Comparison of ENCODE assay signal across 1 cellular context in the genomic region with DNA sequence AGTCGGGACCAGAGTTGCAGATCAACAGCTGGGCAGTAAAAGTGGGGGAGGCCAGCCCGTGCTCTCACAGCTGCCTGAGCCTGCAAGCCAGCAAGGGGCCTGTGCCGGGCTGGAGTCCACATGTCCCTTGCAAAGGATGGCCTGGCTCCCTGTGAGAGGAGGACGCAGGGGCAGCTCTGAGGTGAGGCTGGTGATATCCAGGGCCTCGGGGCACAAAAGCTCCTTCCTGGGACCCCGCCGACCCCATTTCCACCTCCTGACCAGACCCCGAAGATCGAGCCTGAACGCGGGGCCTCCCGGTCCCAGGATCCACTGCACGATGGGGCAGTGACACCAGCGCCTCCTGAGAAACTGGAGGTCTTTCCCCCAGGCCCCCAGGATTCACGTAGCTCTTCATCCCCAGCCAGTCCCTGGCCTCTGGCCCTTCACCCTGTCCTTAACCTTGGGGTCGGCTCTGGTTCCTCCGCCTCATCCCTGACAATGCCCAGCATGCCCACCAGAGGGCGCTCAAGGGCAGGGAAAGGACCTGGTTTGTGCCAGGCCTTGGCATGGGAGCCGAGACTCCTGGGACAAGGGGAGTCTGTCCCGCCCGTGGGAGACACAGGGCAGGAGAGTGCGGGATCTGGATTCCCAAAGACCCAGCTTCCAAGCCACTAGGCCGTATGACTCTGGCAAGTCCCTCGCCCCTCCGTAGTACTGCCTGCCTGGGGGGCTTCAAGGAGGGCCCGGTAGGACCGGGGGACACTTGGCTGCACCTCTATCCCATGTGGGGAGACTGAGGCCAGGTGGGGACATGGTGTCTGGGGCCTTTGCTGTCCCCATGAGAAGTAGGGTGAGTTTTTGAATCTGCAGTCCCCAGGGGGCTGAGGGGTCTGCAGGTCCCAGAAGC.
A peak's percentile ranks its signal among the peaks of the same experiment; 100 is the strongest.
TF ChIP-seq lines count a peak whose summit lies in the region.

No MANE protein-coding gene starts in this region.

TF ChIP-seq in HepG2, 621 proteins besides CTCF, POLR2A, EP300 and RAD21 (continued from another document and continues in another):
- TF ChIP-seq, protein P1, sequence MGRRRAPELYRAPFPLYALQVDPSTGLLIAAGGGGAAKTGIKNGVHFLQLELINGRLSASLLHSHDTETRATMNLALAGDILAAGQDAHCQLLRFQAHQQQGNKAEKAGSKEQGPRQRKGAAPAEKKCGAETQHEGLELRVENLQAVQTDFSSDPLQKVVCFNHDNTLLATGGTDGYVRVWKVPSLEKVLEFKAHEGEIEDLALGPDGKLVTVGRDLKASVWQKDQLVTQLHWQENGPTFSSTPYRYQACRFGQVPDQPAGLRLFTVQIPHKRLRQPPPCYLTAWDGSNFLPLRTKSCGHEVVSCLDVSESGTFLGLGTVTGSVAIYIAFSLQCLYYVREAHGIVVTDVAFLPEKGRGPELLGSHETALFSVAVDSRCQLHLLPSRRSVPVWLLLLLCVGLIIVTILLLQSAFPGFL (CRISPR knock-in tag; IDR thresholded peaks at IDR 0.05): no peak
- TF ChIP-seq, protein P2, sequence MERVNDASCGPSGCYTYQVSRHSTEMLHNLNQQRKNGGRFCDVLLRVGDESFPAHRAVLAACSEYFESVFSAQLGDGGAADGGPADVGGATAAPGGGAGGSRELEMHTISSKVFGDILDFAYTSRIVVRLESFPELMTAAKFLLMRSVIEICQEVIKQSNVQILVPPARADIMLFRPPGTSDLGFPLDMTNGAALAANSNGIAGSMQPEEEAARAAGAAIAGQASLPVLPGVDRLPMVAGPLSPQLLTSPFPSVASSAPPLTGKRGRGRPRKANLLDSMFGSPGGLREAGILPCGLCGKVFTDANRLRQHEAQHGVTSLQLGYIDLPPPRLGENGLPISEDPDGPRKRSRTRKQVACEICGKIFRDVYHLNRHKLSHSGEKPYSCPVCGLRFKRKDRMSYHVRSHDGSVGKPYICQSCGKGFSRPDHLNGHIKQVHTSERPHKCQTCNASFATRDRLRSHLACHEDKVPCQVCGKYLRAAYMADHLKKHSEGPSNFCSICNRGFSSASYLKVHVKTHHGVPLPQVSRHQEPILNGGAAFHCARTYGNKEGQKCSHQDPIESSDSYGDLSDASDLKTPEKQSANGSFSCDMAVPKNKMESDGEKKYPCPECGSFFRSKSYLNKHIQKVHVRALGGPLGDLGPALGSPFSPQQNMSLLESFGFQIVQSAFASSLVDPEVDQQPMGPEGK (CRISPR knock-in tag; IDR thresholded peaks at IDR 0.05): 0 out of 2 replicates have a peak, but pooled peaks have one; percentile 15
- TF ChIP-seq SP5 (CRISPR knock-in tag; IDR thresholded peaks at IDR 0.05; ENCODE audit: borderline replicate concordance, low read depth) (no peak), HNRNPK (IDR thresholded peaks at IDR 0.05; ENCODE audit: low read depth, low read length, poor library complexity, severe bottlenecking) (no peak), SALL1 (CRISPR knock-in tag; IDR thresholded peaks at IDR 0.05) (peak; percentile 29; the same call in 1 of the 2 replicates), ARNT2 (CRISPR knock-in tag; IDR thresholded peaks at IDR 0.05; ENCODE audit: low read depth) (peak; percentile 55; the same call in 1 of the 2 replicates), AHR (CRISPR knock-in tag; IDR thresholded peaks at IDR 0.05) (0 out of 2 replicates have a peak, but pooled peaks have one; percentile 33), ZNF230 (CRISPR knock-in tag; IDR thresholded peaks at IDR 0.05) (no peak), NR2F6 (IDR thresholded peaks at IDR 0.05) (no peak; the same call in 1 of the 2 replicates), NR2F6 (CRISPR knock-in tag; IDR thresholded peaks at IDR 0.05) (peak; percentile 33; the same call in 1 of the 2 replicates), GATAD2A (CRISPR knock-in tag; IDR thresholded peaks at IDR 0.05) (peak; percentile 19; the same call in 1 of the 2 replicates), XRCC5 (optimal IDR thresholded peaks at IDR 0.05; ENCODE audit: low read length) (peak; percentile 55), ZNF605 (CRISPR knock-in tag; IDR thresholded peaks at IDR 0.05) (no peak), STAG1 (CRISPR knock-in tag; IDR thresholded peaks at IDR 0.05) (peak; percentile 98), MIER2 (CRISPR knock-in tag; IDR thresholded peaks at IDR 0.05) (no peak), ZNF207 (IDR thresholded peaks at IDR 0.05; ENCODE audit: borderline replicate concordance) (no peak), SMC3 (IDR thresholded peaks at IDR 0.05; ENCODE audit: low read length) (peak; percentile 68), ZNF703 (CRISPR knock-in tag; IDR thresholded peaks at IDR 0.05; ENCODE audit: borderline replicate concordance) (no peak), HNRNPL (IDR thresholded peaks at IDR 0.05; ENCODE audit: low read depth, low read length) (peak; percentile 82), ZNF749 (CRISPR knock-in tag; IDR thresholded peaks at IDR 0.05; ENCODE audit: borderline replicate concordance) (no peak), RXRA (CRISPR knock-in tag; IDR thresholded peaks at IDR 0.05) (peak; percentile 79), TOE1 (CRISPR knock-in tag; IDR thresholded peaks at IDR 0.05) (no peak), ZNF225 (CRISPR knock-in tag; IDR thresholded peaks at IDR 0.05) (0 out of 2 replicates have a peak, but pooled peaks have one; percentile 18), BRD4 (CRISPR knock-in tag; IDR thresholded peaks at IDR 0.05) (0 out of 2 replicates have a peak, but pooled peaks have one; percentile 23), ZNF776 (CRISPR knock-in tag; IDR thresholded peaks at IDR 0.05) (no peak), ZSCAN29 (CRISPR knock-in tag; conservative IDR thresholded peaks at IDR 0.05) (no peak)
- TF ChIP-seq, protein P3, sequence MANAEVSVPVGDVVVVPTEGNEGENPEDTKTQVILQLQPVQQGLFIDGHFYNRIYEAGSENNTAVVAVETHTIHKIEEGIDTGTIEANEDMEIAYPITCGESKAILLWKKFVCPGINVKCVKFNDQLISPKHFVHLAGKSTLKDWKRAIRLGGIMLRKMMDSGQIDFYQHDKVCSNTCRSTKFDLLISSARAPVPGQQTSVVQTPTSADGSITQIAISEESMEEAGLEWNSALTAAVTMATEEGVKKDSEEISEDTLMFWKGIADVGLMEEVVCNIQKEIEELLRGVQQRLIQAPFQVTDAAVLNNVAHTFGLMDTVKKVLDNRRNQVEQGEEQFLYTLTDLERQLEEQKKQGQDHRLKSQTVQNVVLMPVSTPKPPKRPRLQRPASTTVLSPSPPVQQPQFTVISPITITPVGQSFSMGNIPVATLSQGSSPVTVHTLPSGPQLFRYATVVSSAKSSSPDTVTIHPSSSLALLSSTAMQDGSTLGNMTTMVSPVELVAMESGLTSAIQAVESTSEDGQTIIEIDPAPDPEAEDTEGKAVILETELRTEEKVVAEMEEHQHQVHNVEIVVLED (CRISPR knock-in tag; IDR thresholded peaks at IDR 0.05; ENCODE audit: borderline replicate concordance): no peak
- TF ChIP-seq, protein P4, sequence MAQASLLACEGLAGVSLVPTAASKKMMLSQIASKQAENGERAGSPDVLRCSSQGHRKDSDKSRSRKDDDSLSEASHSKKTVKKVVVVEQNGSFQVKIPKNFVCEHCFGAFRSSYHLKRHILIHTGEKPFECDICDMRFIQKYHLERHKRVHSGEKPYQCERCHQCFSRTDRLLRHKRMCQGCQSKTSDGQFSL (CRISPR knock-in tag; IDR thresholded peaks at IDR 0.05): peak; percentile 61
- TF ChIP-seq, protein P5, sequence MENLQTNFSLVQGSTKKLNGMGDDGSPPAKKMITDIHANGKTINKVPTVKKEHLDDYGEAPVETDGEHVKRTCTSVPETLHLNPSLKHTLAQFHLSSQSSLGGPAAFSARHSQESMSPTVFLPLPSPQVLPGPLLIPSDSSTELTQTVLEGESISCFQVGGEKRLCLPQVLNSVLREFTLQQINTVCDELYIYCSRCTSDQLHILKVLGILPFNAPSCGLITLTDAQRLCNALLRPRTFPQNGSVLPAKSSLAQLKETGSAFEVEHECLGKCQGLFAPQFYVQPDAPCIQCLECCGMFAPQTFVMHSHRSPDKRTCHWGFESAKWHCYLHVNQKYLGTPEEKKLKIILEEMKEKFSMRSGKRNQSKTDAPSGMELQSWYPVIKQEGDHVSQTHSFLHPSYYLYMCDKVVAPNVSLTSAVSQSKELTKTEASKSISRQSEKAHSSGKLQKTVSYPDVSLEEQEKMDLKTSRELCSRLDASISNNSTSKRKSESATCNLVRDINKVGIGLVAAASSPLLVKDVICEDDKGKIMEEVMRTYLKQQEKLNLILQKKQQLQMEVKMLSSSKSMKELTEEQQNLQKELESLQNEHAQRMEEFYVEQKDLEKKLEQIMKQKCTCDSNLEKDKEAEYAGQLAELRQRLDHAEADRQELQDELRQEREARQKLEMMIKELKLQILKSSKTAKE (CRISPR knock-in tag; IDR thresholded peaks at IDR 0.05; ENCODE audit: borderline replicate concordance): no peak
- TF ChIP-seq, protein P6, sequence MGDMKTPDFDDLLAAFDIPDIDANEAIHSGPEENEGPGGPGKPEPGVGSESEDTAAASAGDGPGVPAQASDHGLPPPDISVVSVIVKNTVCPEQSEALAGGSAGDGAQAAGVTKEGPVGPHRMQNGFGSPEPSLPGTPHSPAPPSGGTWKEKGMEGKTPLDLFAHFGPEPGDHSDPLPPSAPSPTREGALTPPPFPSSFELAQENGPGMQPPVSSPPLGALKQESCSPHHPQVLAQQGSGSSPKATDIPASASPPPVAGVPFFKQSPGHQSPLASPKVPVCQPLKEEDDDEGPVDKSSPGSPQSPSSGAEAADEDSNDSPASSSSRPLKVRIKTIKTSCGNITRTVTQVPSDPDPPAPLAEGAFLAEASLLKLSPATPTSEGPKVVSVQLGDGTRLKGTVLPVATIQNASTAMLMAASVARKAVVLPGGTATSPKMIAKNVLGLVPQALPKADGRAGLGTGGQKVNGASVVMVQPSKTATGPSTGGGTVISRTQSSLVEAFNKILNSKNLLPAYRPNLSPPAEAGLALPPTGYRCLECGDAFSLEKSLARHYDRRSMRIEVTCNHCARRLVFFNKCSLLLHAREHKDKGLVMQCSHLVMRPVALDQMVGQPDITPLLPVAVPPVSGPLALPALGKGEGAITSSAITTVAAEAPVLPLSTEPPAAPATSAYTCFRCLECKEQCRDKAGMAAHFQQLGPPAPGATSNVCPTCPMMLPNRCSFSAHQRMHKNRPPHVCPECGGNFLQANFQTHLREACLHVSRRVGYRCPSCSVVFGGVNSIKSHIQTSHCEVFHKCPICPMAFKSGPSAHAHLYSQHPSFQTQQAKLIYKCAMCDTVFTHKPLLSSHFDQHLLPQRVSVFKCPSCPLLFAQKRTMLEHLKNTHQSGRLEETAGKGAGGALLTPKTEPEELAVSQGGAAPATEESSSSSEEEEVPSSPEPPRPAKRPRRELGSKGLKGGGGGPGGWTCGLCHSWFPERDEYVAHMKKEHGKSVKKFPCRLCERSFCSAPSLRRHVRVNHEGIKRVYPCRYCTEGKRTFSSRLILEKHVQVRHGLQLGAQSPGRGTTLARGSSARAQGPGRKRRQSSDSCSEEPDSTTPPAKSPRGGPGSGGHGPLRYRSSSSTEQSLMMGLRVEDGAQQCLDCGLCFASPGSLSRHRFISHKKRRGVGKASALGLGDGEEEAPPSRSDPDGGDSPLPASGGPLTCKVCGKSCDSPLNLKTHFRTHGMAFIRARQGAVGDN (CRISPR knock-in tag; IDR thresholded peaks at IDR 0.05): peak; percentile 52
- TF ChIP-seq, protein P7, sequence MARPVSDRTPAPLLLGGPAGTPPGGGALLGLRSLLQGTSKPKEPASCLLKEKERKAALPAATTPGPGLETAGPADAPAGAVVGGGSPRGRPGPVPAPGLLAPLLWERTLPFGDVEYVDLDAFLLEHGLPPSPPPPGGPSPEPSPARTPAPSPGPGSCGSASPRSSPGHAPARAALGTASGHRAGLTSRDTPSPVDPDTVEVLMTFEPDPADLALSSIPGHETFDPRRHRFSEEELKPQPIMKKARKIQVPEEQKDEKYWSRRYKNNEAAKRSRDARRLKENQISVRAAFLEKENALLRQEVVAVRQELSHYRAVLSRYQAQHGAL (CRISPR knock-in tag; IDR thresholded peaks at IDR 0.05; ENCODE audit: not compliant biosample characterization): no peak
- TF ChIP-seq, protein P8, sequence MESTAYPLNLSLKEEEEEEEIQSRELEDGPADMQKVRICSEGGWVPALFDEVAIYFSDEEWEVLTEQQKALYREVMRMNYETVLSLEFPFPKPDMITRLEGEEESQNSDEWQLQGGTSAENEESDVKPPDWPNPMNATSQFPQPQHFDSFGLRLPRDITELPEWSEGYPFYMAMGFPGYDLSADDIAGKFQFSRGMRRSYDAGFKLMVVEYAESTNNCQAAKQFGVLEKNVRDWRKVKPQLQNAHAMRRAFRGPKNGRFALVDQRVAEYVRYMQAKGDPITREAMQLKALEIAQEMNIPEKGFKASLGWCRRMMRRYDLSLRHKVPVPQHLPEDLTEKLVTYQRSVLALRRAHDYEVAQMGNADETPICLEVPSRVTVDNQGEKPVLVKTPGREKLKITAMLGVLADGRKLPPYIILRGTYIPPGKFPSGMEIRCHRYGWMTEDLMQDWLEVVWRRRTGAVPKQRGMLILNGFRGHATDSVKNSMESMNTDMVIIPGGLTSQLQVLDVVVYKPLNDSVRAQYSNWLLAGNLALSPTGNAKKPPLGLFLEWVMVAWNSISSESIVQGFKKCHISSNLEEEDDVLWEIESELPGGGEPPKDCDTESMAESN (CRISPR knock-in tag; conservative IDR thresholded peaks at IDR 0.05): 0 out of 2 replicates have a peak, but pooled peaks have one; percentile 34
- TF ChIP-seq, protein P9, sequence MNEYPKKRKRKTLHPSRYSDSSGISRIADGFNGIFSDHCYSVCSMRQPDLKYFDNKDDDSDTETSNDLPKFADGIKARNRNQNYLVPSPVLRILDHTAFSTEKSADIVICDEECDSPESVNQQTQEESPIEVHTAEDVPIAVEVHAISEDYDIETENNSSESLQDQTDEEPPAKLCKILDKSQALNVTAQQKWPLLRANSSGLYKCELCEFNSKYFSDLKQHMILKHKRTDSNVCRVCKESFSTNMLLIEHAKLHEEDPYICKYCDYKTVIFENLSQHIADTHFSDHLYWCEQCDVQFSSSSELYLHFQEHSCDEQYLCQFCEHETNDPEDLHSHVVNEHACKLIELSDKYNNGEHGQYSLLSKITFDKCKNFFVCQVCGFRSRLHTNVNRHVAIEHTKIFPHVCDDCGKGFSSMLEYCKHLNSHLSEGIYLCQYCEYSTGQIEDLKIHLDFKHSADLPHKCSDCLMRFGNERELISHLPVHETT (CRISPR knock-in tag; conservative IDR thresholded peaks at IDR 0.05): no peak
- TF ChIP-seq, protein P10, sequence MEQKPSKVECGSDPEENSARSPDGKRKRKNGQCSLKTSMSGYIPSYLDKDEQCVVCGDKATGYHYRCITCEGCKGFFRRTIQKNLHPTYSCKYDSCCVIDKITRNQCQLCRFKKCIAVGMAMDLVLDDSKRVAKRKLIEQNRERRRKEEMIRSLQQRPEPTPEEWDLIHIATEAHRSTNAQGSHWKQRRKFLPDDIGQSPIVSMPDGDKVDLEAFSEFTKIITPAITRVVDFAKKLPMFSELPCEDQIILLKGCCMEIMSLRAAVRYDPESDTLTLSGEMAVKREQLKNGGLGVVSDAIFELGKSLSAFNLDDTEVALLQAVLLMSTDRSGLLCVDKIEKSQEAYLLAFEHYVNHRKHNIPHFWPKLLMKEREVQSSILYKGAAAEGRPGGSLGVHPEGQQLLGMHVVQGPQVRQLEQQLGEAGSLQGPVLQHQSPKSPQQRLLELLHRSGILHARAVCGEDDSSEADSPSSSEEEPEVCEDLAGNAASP (CRISPR knock-in tag; IDR thresholded peaks at IDR 0.05; ENCODE audit: borderline replicate concordance): peak; percentile 81; the same call in 1 of the 2 replicates
